ENCODE assay signal across 8 cellular contexts in the genomic region with DNA sequence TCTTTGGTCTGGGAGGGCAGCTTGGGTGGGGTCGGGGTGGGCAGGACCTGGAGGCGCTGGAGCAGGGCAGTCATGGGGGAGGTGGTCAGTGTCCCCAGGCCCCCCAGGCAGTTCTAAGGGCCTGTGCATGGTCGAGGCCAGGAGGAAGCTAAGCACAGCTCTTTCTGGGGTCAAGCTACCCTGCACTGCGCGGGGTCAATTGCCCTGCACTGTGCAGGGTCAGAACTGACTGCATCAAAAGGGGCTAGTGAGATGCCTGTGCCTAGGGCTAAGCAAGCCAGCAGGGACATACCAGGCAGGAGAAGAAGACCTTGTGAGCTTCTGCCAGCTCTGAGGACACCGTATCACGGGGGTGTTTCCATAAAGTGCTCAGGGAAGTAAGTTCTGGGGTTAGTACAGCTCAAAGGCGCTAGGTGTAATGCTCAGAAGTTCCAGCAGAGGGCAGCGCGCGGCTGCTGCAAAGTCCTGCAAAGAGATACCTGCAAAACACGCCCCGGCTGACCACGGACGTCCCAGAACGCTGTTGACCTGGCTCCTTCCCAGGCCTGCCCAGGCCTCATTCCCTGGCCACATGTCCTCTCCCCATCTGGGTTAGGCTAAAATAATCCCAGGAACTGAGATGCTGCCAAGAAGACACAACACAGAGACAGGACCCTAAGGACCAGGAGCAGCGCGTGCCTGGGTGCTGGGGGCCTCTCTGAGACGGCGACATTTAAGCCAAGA. TPM values are rescaled to one million over a fixed set of nuclear protein-coding genes. Genes with fewer than 3 reads are reported as not detected.
DNase-seq lines count a peak whose midpoint lies in the region; ATAC-seq and TF ChIP-seq lines count a peak whose summit lies in the region.

No MANE protein-coding gene starts in this region.

- H3K9me3 ChIP-seq in lung (ENCODE audit: control insufficient read depth in 2 of 2, insufficient read depth in 1 of 2, low read length in 1 of 2): peaks cover 0 to 3% of the 10 kb centered on the region in 2 donors

- H3K27ac ChIP-seq in lung (ENCODE audit: low read depth in 1 of 2, low read length in 1 of 2): no peak overlapping the region

- ATAC-seq in HG02759 (IDR thresholded peaks at IDR 0.05; ENCODE audit: unreplicated experiment) (peak; percentile 59), lung (ENCODE audit: insufficient read depth, low FRiP score) (peak; percentile 49)

- H3K4me1 ChIP-seq in lung (ENCODE audit: control insufficient read depth in 2 of 2, insufficient read depth in 2 of 2, low read length in 2 of 2): no peaks in the 10 kb centered on the region

- peak; percentile 87 for DNase-seq in GM03348 (ENCODE audit: low spot score)
- DNase-seq in NCI-H69 (lab: John Stamatoyannopoulos, UW): peak; percentile 52
- DNase-seq in activated CD4-positive, alpha-beta T cell treated with anti-CD3 and anti-CD28 coated beads, Interleukin-2, amount 50 U/mL, for 48 hours: peak; percentile 85 to 88
- peak; percentile 63 to 73 for DNase-seq in dermis microvascular lymphatic vessel endothelial cell (ENCODE audit: low read depth in 2 of 2)
- DNase-seq in lung (ENCODE audit: low spot score): peak; percentile 86
- DNase-seq in stimulated activated CD8-positive, alpha-beta memory T cell treated with anti-CD3 and anti-CD28 coated beads, Interleukin-12 subunit alpha, Interleukin-12 subunit beta, amount 100 ng/mL, for 1 hour (ENCODE audit: low read depth): peak; percentile 63
- DNase-seq in cortex of kidney (lab: John Stamatoyannopoulos, UW): no peak

- H3K36me3 ChIP-seq in lung (ENCODE audit: control insufficient read depth in 2 of 2, insufficient read depth in 2 of 2, low read length in 2 of 2): no peaks in the 10 kb centered on the region

- H3K27me3 ChIP-seq in lung (ENCODE audit: control insufficient read depth, insufficient read depth): no peaks in the 10 kb centered on the region

- TF ChIP-seq CTCF in lung (IDR thresholded peaks at IDR 0.05; ENCODE audit: control extremely low read depth, extremely low read depth): peak; percentile 94

- no peak overlapping the region for H3K4me3 ChIP-seq in lung

- whole genome bisulfite sequencing in lung, 2 donors: 35% methylated on average over 20 of the region's 20 CpGs

RNA-seq across cellular contexts. Expression of a gene that starts 18.8 kb away (rescaled TPM):
- total RNA-seq in dermis microvascular lymphatic vessel endothelial cell (32.6 and 83.7 TPM in 2 replicates), lung (10 to 100 TPM; 34.2 to 69.1 TPM)
- polyA plus RNA-seq in lung: 10 to 100 TPM; 13.9 to 28.0 TPM
